In the genomic region with DNA sequence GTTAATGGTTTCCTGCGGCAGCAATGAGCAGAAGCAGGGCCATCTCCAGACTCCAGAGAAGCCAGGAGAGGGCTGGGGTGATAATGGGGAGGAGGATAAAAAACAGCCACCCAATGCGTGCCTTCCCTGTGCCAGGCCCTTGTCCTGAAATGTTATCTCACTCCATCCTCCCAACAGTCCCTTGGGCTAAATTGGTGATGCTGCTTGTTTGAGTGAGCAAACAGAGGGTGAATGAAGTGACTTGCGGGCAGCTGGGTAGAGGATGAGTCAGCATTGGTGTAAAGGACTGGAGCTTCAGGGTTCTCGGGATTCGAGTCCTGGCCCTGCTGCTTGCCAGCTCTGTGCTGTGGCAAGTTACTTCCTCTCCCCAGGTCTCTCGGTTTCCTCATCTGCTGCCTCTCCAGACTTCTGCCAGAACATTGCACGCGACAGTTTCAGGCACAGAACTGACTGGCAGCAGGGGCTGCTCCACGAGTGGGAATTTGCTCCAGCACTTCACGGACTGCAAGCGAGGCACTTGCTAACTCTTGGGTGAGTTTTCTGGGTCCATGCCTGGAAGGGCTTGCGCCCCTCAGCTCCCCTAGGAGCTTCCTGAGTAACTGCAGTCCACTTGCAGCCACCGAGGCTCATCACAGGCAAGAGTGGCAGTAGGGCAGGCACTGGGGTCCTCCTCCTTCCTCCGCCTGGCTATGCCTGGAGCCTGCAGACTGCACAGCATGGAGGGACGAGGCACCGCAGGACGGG, we compare ENCODE assay signal across 8 cellular contexts. TPM values are rescaled to one million over a fixed set of nuclear protein-coding genes. Genes with fewer than 3 reads are reported as not detected.
A peak's percentile ranks its signal among the peaks of the same experiment; 100 is the strongest.
DNase-seq lines count a peak whose midpoint lies in the region; ATAC-seq and TF ChIP-seq lines count a peak whose summit lies in the region.

A gene with protein sequence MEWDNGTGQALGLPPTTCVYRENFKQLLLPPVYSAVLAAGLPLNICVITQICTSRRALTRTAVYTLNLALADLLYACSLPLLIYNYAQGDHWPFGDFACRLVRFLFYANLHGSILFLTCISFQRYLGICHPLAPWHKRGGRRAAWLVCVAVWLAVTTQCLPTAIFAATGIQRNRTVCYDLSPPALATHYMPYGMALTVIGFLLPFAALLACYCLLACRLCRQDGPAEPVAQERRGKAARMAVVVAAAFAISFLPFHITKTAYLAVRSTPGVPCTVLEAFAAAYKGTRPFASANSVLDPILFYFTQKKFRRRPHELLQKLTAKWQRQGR (plus strand): TSS at position 403 of the 744 bp plus-strand sequence. CDS start 24,181 bp downstream, outside the sequence.

- H3K27ac Mint-ChIP-seq in endodermal cell (peak within 1 kb of the TSS; percentile 81), nephron progenitor cell (peak within 1 kb of the TSS; percentile 86)
- H3K27ac Mint-ChIP-seq in effector memory CD8-positive, alpha-beta T cell: no peak within 1 kb of the TSS

- H3K27me3 ChIP-seq in H7 (ENCODE audit: control insufficient read depth, insufficient read depth, low read length) (no peaks in the 10 kb centered on the region), endodermal cell (ENCODE audit: control insufficient read depth, insufficient read depth, low read length, poor library complexity, severe bottlenecking) (no peaks in the 10 kb centered on the region)

- no peaks in the 10 kb centered on the region for H3K36me3 ChIP-seq in H7 (replicated peaks; ENCODE audit: control insufficient read depth, insufficient read depth, low read length)
- H3K36me3 ChIP-seq in endodermal cell (ENCODE audit: control insufficient read depth, insufficient read depth, low read length): no peaks in the 10 kb centered on the region

- WGBS in endodermal cell (ENCODE audit: insufficient coverage in 1 of 2, insufficient read length in 1 of 2), 2 experiments: 88% methylated on average over 13 to 16 of the region's 17 CpGs

- H3K36me3 Mint-ChIP-seq in endodermal cell (ENCODE audit: low read depth) (no peaks in the 10 kb centered on the region), nephron progenitor cell (ENCODE audit: low read depth) (no peaks in the 10 kb centered on the region)
- no peaks in the 10 kb centered on the region for H3K36me3 Mint-ChIP-seq in effector memory CD8-positive, alpha-beta T cell (ENCODE audit: insufficient read depth)

- ATAC-seq in GM19455 (IDR thresholded peaks at IDR 0.05; ENCODE audit: unreplicated experiment): no peak
- no peak for ATAC-seq in GM19351 (IDR thresholded peaks at IDR 0.05; ENCODE audit: unreplicated experiment)
- no peak for ATAC-seq in effector memory CD8-positive, alpha-beta T cell (replicated peaks)

- no peaks in the 10 kb centered on the region for H3K9me3 ChIP-seq in endodermal cell (ENCODE audit: control insufficient read depth, low read length)

- H3K9me3 Mint-ChIP-seq in endodermal cell (no peaks in the 10 kb centered on the region), nephron progenitor cell (no peaks in the 10 kb centered on the region)
- no peaks in the 10 kb centered on the region for H3K9me3 Mint-ChIP-seq in effector memory CD8-positive, alpha-beta T cell

- H3K9ac ChIP-seq in endodermal cell (ENCODE audit: extremely low read depth, low read length, poor library complexity, severe bottlenecking): no peak within 1 kb of the TSS

- peaks cover 26% of the 10 kb centered on the region for H3K4me1 Mint-ChIP-seq in endodermal cell
- H3K4me1 Mint-ChIP-seq in nephron progenitor cell: peaks cover 51% of the 10 kb centered on the region
- no peaks in the 10 kb centered on the region for H3K4me1 Mint-ChIP-seq in effector memory CD8-positive, alpha-beta T cell (ENCODE audit: low read depth in 2 of 2)

- in situ Hi-C loops in G401 (cut with HindIII; ENCODE audit: low sequenced_read_pairs): no loop called here

- H3K4me3 ChIP-seq in H7 (ENCODE audit: insufficient read depth, low read depth, low read length): no peak within 1 kb of the TSS
- H3K4me3 ChIP-seq in endodermal cell (ENCODE audit: low read length): no peak within 1 kb of the TSS

- H3K27me3 Mint-ChIP-seq in endodermal cell (ENCODE audit: insufficient read depth): peaks cover 4% of the 10 kb centered on the region
- peaks cover 23% of the 10 kb centered on the region for H3K27me3 Mint-ChIP-seq in nephron progenitor cell (ENCODE audit: low read depth, poor library complexity)
- H3K27me3 Mint-ChIP-seq in effector memory CD8-positive, alpha-beta T cell: peaks cover 5 to 36% of the 10 kb centered on the region in 2 donors

- peak; percentile 50 for DNase-seq in H7
- peak; percentile 80 to 89 for DNase-seq in NOMO-1 (lab: John Stamatoyannopoulos, UW; ENCODE audit: unreplicated experiment in 2 of 2)
- peak; percentile 73 for DNase-seq in endodermal cell
- peak; percentile 1 for DNase-seq in nephron progenitor cell
- no peak for DNase-seq in G401 (ENCODE audit: low spot score)
- DNase-seq in effector memory CD8-positive, alpha-beta T cell: no peak

- H3K4me1 ChIP-seq in endodermal cell (ENCODE audit: control insufficient read depth, insufficient read depth, low read length): peaks cover 13% of the 10 kb centered on the region

- TF ChIP-seq CTCF in endodermal cell (conservative IDR thresholded peaks at IDR 0.05) (no peak), nephron progenitor cell (IDR thresholded peaks at IDR 0.05) (no peak)

- H3K27ac ChIP-seq in endodermal cell (ENCODE audit: low read depth, low read length): no peak within 1 kb of the TSS

- H3K4me3 Mint-ChIP-seq in endodermal cell (no peak within 1 kb of the TSS), nephron progenitor cell (no peak within 1 kb of the TSS)
- no peak within 1 kb of the TSS for H3K4me3 Mint-ChIP-seq in effector memory CD8-positive, alpha-beta T cell

RNA-seq across cellular contexts. Expression of the gene that starts here (rescaled TPM):
- 0.66 TPM in 1 of 2 replicates, not detected in the other for total RNA-seq in H7 (2014; rRNA removed; shearing (Covaris generic))
- under 1 TPM; 0.31 to 0.37 TPM for total RNA-seq in endodermal cell
- polyA plus RNA-seq in endodermal cell (2013, experiment 1 of 2): 0.11 TPM
- not detected for polyA plus RNA-seq in endodermal cell (2013, experiment 2 of 2)
- total RNA-seq in G401 (2014; rRNA removed; shearing (Covaris generic)): not detected in 2 replicates

Comparison
In these comparisons a context has a peak if more than half of its experiments do, and no peak if none do; other contexts are left out.
1. Peak in DNase-seq in H7; RNA of the gene not detected or under 1 TPM.
2. Peak in DNase-seq in endodermal cell; RNA of the gene not detected or under 1 TPM.
3. DNase-seq: peak in NOMO-1 (2 of 2) and nephron progenitor cell (single experiment); none in G401 (single experiment) and effector memory CD8-positive, alpha-beta T cell (0 of 3).
4. H3K27ac Mint-ChIP-seq: peak in endodermal cell (single experiment) and nephron progenitor cell (single experiment); none in effector memory CD8-positive, alpha-beta T cell (0 of 2).